ENCODE assay signal across 8 cellular contexts in the genomic region with DNA sequence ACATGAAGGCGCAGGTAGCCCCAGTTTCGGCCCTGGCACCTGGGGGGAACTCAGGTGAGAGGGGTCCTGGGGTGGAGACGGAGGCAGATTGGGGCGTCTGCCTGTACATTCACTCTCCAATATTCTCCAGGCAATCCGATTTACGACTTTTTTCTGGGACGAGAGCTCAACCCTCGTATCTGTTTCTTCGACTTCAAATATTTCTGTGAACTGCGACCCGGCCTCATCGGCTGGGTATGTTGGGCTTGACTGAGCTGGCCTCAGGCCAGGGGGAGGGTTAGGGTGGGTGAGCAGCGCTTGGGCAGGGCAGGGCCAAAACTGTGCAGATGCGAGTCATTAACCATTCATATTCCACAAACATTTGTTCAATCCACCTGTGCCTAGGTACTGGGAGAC. TPM values are rescaled to one million over a fixed set of nuclear protein-coding genes. Genes with fewer than 3 reads are reported as not detected.
A peak's percentile ranks its signal among the peaks of the same experiment; 100 is the strongest.
DNase-seq lines count a peak whose midpoint lies in the region; ATAC-seq and TF ChIP-seq lines count a peak whose summit lies in the region.

No MANE protein-coding gene starts in this region.

- TF ChIP-seq RAD21 in neural cell (conservative IDR thresholded peaks at IDR 0.05), result no peak

- H3K4me3 ChIP-seq in CD8-positive, alpha-beta T cell (ENCODE audit: low read depth, low read length), result peak overlapping the region; percentile 84
- peak overlapping the region; percentile 70 for H3K4me3 ChIP-seq in Jurkat, Clone E6-1 (ENCODE audit: low read length)
- peak overlapping the region; percentile 86 for H3K4me3 ChIP-seq in neural cell (ENCODE audit: low read length)

- H2AFZ ChIP-seq in neural cell (ENCODE audit: low read depth, low read length), result no peak overlapping the region

- no peaks in the 10 kb centered on the region for H3K9me3 Mint-ChIP-seq in CD8-positive, alpha-beta T cell
- no peaks in the 10 kb centered on the region for H3K9me3 Mint-ChIP-seq in dendritic cell treated with granulocyte-macrophage colony-stimulating factor and Interleukin-4, amounts not matched to agents 40 ng/mL and 50 ng/mL, for 4 days

- DNase-seq in CD8-positive, alpha-beta T cell, result no peak
- no peak for DNase-seq in Jurkat, Clone E6-1 (ENCODE audit: low read depth, low spot score)
- DNase-seq in pons (ENCODE audit: low spot score) (no peak), GM13976 (ENCODE audit: low spot score) (no peak), AML-193 (lab: John Stamatoyannopoulos, UW) (no peak), OCI-M1 (lab: John Stamatoyannopoulos, UW) (no peak)

- intact Hi-C loops in CD8-positive, alpha-beta T cell (cut with DNase I, micrococcal nuclease), result loop anchor here (5.0 to 10.0 kb wide), 5 partner anchors 71 to 394 kb away; a partner anchor contains a TSS
- intact Hi-C loops in dendritic cell treated with granulocyte-macrophage colony-stimulating factor and Interleukin-4, amounts not matched to agents 40 ng/mL and 50 ng/mL, for 4 days (cut with micrococcal nuclease), result loop anchor here (10.0 kb wide), 2 partner anchors 141 to 199 kb away; a partner anchor contains a TSS

- H3K79me2 ChIP-seq in neural cell (replicated peaks; ENCODE audit: insufficient read depth, low read length), result peaks cover 23% of the 10 kb centered on the region

- no peaks in the 10 kb centered on the region for H3K27me3 ChIP-seq in CD8-positive, alpha-beta T cell (ENCODE audit: insufficient read depth, low read length)
- H3K27me3 ChIP-seq in neural cell (ENCODE audit: insufficient read depth, low read depth, low read length), result no peaks in the 10 kb centered on the region

- H4K20me1 ChIP-seq in neural cell (ENCODE audit: insufficient read depth), result no peaks in the 10 kb centered on the region

- peak overlapping the region; percentile 91 for H3K27ac Mint-ChIP-seq in CD8-positive, alpha-beta T cell
- H3K27ac Mint-ChIP-seq in dendritic cell treated with granulocyte-macrophage colony-stimulating factor and Interleukin-4, amounts not matched to agents 40 ng/mL and 50 ng/mL, for 4 days, result peak overlapping the region; percentile 86

- H3K4me1 ChIP-seq in CD8-positive, alpha-beta T cell (ENCODE audit: insufficient read depth, low read length), result peaks cover 54% of the 10 kb centered on the region

- H3K27ac ChIP-seq in CD8-positive, alpha-beta T cell (ENCODE audit: low read depth, low read length), result no peak overlapping the region
- H3K27ac ChIP-seq in neural cell (ENCODE audit: low read length), result peak overlapping the region; percentile 97

- H3K27me3 Mint-ChIP-seq in CD8-positive, alpha-beta T cell (ENCODE audit: low read depth), result no peaks in the 10 kb centered on the region
- peaks cover 26% of the 10 kb centered on the region for H3K27me3 Mint-ChIP-seq in dendritic cell treated with granulocyte-macrophage colony-stimulating factor and Interleukin-4, amounts not matched to agents 40 ng/mL and 50 ng/mL, for 4 days

- no peak for TF ChIP-seq CTCF in CD8-positive, alpha-beta T cell (IDR thresholded peaks at IDR 0.05)
- TF ChIP-seq CTCF in neural cell (IDR thresholded peaks at IDR 0.05; ENCODE audit: poor library complexity, severe bottlenecking), result no peak
- TF ChIP-seq CTCF in GM13976 (IDR thresholded peaks at IDR 0.05; ENCODE audit: borderline replicate concordance, control extremely low read depth, extremely low read depth, insufficient read depth, missing control alignments), result no peak

- H3K36me3 ChIP-seq in CD8-positive, alpha-beta T cell (ENCODE audit: insufficient read depth, low read length), result peaks cover 15% of the 10 kb centered on the region
- no peaks in the 10 kb centered on the region for H3K36me3 ChIP-seq in neural cell (ENCODE audit: insufficient read depth, low read length)

- no peaks in the 10 kb centered on the region for H3K9me2 ChIP-seq in neural cell (ENCODE audit: insufficient read depth, low read length)

- peak overlapping the region; percentile 86 for H3K4me3 Mint-ChIP-seq in CD8-positive, alpha-beta T cell
- peak overlapping the region; percentile 55 for H3K4me3 Mint-ChIP-seq in dendritic cell treated with granulocyte-macrophage colony-stimulating factor and Interleukin-4, amounts not matched to agents 40 ng/mL and 50 ng/mL, for 4 days

- peak overlapping the region; percentile 98 for H3K9ac ChIP-seq in neural cell (ENCODE audit: low read length)

- peak overlapping the region; percentile 99 for H3K4me2 ChIP-seq in neural cell (ENCODE audit: low read length)

- in situ Hi-C loops in GM13976 (cut with MboI; ENCODE audit: low sequenced_read_pairs, unreplicated experiment), result no loop called here

- no peak for TF ChIP-seq EP300 in neural cell (conservative IDR thresholded peaks at IDR 0.05; ENCODE audit: poor library complexity, severe bottlenecking)

- no peaks in the 10 kb centered on the region for H3K9me3 ChIP-seq in CD8-positive, alpha-beta T cell (ENCODE audit: low read length)
- no peaks in the 10 kb centered on the region for H3K9me3 ChIP-seq in neural cell (ENCODE audit: low read length)

- no peak for ATAC-seq in CD8-positive, alpha-beta T cell

- H3K4me1 Mint-ChIP-seq in CD8-positive, alpha-beta T cell (ENCODE audit: low read depth), result peaks cover 43% of the 10 kb centered on the region
- peaks cover 56% of the 10 kb centered on the region for H3K4me1 Mint-ChIP-seq in dendritic cell treated with granulocyte-macrophage colony-stimulating factor and Interleukin-4, amounts not matched to agents 40 ng/mL and 50 ng/mL, for 4 days (ENCODE audit: low read depth)

- no peaks in the 10 kb centered on the region for H3F3A ChIP-seq in neural cell (ENCODE audit: insufficient read depth, low read length, poor library complexity, severe bottlenecking)

- CTCF ChIA-PET in CD8-positive, alpha-beta T cell (lab: Charles Lee), result interaction anchor here (0.6 to 11.8 kb wide), 11 partner anchors 8 to 306 kb away, joined by 3 to 84 read pairs (median 5); a partner anchor contains a TSS

- H3K36me3 Mint-ChIP-seq in CD8-positive, alpha-beta T cell, result peaks cover 20% of the 10 kb centered on the region
- peaks cover 41% of the 10 kb centered on the region for H3K36me3 Mint-ChIP-seq in dendritic cell treated with granulocyte-macrophage colony-stimulating factor and Interleukin-4, amounts not matched to agents 40 ng/mL and 50 ng/mL, for 4 days (ENCODE audit: low read depth)

- POLR2A ChIA-PET in CD8-positive, alpha-beta T cell (lab: Charles Lee), result interaction anchor here (0.9 to 3.5 kb wide), 6 partner anchors 8 to 64 kb away, joined by 3 to 41 read pairs (median 6); a partner anchor contains a TSS

TF ChIP-seq in neural cell, 6 proteins besides CTCF, POLR2A, EP300 and RAD21:
- TF ChIP-seq POLR2AphosphoS5 (IDR thresholded peaks at IDR 0.05) (no peak), EZH2 (IDR thresholded peaks at IDR 0.05; ENCODE audit: borderline replicate concordance, insufficient read depth, low read length, poor library complexity, severe bottlenecking) (no peak), TAF1 (IDR thresholded peaks at IDR 0.05; ENCODE audit: low read depth) (no peak), MXI1 (conservative IDR thresholded peaks at IDR 0.05; ENCODE audit: poor library complexity, severe bottlenecking) (no peak), SMC3 (conservative IDR thresholded peaks at IDR 0.05; ENCODE audit: poor library complexity) (no peak)
- TF ChIP-seq, protein P1, sequence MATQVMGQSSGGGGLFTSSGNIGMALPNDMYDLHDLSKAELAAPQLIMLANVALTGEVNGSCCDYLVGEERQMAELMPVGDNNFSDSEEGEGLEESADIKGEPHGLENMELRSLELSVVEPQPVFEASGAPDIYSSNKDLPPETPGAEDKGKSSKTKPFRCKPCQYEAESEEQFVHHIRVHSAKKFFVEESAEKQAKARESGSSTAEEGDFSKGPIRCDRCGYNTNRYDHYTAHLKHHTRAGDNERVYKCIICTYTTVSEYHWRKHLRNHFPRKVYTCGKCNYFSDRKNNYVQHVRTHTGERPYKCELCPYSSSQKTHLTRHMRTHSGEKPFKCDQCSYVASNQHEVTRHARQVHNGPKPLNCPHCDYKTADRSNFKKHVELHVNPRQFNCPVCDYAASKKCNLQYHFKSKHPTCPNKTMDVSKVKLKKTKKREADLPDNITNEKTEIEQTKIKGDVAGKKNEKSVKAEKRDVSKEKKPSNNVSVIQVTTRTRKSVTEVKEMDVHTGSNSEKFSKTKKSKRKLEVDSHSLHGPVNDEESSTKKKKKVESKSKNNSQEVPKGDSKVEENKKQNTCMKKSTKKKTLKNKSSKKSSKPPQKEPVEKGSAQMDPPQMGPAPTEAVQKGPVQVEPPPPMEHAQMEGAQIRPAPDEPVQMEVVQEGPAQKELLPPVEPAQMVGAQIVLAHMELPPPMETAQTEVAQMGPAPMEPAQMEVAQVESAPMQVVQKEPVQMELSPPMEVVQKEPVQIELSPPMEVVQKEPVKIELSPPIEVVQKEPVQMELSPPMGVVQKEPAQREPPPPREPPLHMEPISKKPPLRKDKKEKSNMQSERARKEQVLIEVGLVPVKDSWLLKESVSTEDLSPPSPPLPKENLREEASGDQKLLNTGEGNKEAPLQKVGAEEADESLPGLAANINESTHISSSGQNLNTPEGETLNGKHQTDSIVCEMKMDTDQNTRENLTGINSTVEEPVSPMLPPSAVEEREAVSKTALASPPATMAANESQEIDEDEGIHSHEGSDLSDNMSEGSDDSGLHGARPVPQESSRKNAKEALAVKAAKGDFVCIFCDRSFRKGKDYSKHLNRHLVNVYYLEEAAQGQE (IDR thresholded peaks at IDR 0.05; ENCODE audit: borderline replicate concordance), result no peak

RNA-seq across cellular contexts. Expression of a gene that starts 1.7 kb away (rescaled TPM):
- 10 to 100 TPM; 20.7 to 23.8 TPM for total RNA-seq in CD8-positive, alpha-beta T cell
- polyA plus RNA-seq in Jurkat, Clone E6-1 (2012; ENCODE audit: insufficient read depth, insufficient read length), result 42.4 TPM
- polyA plus RNA-seq in neural cell, result 78.4 and 99.5 TPM in 2 replicates
- polyA minus RNA-seq in neural cell, result 70.7 and 78.2 TPM in 2 replicates

RNA-seq across cellular contexts. Expression of a gene that starts 4.1 kb away (rescaled TPM):
- total RNA-seq in CD8-positive, alpha-beta T cell, result 1 to 10 TPM; 8.9 to 9.3 TPM
- 8.3 TPM for polyA plus RNA-seq in Jurkat, Clone E6-1 (2012; ENCODE audit: insufficient read depth, insufficient read length)
- polyA plus RNA-seq in neural cell, result 6.9 and 7.0 TPM in 2 replicates
- 9.7 and 10.1 TPM in 2 replicates for polyA minus RNA-seq in neural cell

RNA-seq across cellular contexts. Expression of a gene that starts 8.6 kb away (rescaled TPM):
- 1,000 to 10,000 TPM; 1,787 to 1,833 TPM for total RNA-seq in CD8-positive, alpha-beta T cell
- 1,669 TPM for polyA plus RNA-seq in Jurkat, Clone E6-1 (2012; ENCODE audit: insufficient read depth, insufficient read length)
- 299 and 420 TPM in 2 replicates for polyA plus RNA-seq in neural cell
- polyA minus RNA-seq in neural cell, result 104 and 117 TPM in 2 replicates

RNA-seq across cellular contexts. Expression of a gene that starts 8.8 kb away (rescaled TPM):
- total RNA-seq in CD8-positive, alpha-beta T cell, result 10 to 100 TPM; 61.3 to 62.7 TPM
- polyA plus RNA-seq in Jurkat, Clone E6-1 (2012; ENCODE audit: insufficient read depth, insufficient read length), result 94.3 TPM
- polyA plus RNA-seq in neural cell, result 80.5 and 83.2 TPM in 2 replicates
- polyA minus RNA-seq in neural cell, result 36.3 and 39.2 TPM in 2 replicates

RNA-seq across cellular contexts. Expression of a gene that starts 17.3 kb away (rescaled TPM):
- 100 to 1,000 TPM; 221 to 263 TPM for total RNA-seq in CD8-positive, alpha-beta T cell
- polyA plus RNA-seq in Jurkat, Clone E6-1 (2012; ENCODE audit: insufficient read depth, insufficient read length), result 98.6 TPM
- polyA plus RNA-seq in neural cell, result 230 and 313 TPM in 2 replicates
- polyA minus RNA-seq in neural cell, result 124 and 237 TPM in 2 replicates
